Comparison of ENCODE assay signal across 5 cellular contexts in genomic region chr1:117258075-117258474, GRCh38. TPM values are rescaled to one million over a fixed set of nuclear protein-coding genes. Genes with fewer than 3 reads are reported as not detected.
"Had no signal": no experiment of that assay in that cellular context is flagged by ENCODE, and none has a peak within 500 bp of the region (broad histone marks: within the 10 kb centered on the region; RNA-seq: fewer than 3 reads in every experiment).

No MANE protein-coding gene starts in this region.

RNA-seq across cellular contexts. Expression of gene VTCN1, which starts 47.3 kb away (rescaled TPM):
- total RNA-seq: HT-29, HT1080, IMR-90, K562 had no signal
- polyA plus RNA-seq: IgD-negative memory B cell, IMR-90, K562 had no signal
